Comparison of ENCODE assay signal across 19 cellular contexts in the genomic region with DNA sequence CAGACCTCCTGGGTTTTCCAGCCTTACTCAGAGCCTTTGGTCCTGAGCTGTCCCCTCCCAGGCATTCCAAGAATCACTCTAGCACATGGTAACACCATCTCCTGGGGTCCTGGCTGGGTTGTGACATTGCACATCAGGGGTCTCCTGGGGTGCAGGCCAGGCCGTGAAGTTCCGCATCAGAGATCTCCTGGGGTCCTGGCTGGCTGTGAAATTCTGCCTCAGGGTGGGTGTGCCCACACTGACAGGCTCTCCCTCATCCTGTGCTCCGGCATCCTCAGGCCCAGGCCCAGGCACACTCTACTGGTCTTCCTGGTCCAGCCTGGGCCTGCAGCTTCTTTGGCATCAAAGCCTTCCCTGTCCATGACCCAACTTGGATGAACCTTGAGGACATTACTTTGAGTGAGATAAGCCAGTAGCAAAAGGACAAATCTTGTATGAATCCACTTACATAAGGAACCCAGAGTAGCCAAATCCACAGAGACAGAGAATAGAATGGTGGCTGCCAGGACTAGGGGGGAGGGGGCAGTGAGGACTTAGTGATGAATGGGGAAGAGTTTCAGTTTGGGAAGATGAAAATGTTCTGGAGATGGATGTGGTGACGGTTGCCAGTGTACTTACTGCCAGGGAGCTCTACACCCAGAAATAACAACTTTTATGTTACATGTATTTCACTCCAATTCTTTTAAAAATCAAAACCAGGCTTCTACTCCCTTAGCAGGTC. TPM values are rescaled to one million over a fixed set of nuclear protein-coding genes. Genes with fewer than 3 reads are reported as not detected.
A peak's percentile ranks its signal among the peaks of the same experiment; 100 is the strongest.
DNase-seq lines count a peak whose midpoint lies in the region; ATAC-seq, FAIRE-seq and TF ChIP-seq lines count a peak whose summit lies in the region.
"Had no signal": no experiment of that assay in that cellular context is flagged by ENCODE, and none has a peak within 500 bp of the region (broad histone marks: within the 10 kb centered on the region; RNA-seq: fewer than 3 reads in every experiment).

No MANE protein-coding gene starts in this region.

- intact Hi-C loops in breast epithelium (cut with DNase I; ENCODE audit: low total_unique reads) = no loop called here
- intact Hi-C loops in mammary epithelial cell (cut with micrococcal nuclease) = no loop called here
- intact Hi-C loops in adrenal gland (cut with DNase I) = no loop called here

- WGBS in mammary epithelial cell (ENCODE audit: low coverage, missing lambda C conversion rate) = 89% methylated on average over 4 of the region's 4 CpGs
- 82 to 98% (median 93%) methylated on average over 4 of the region's 4 CpGs for WGBS in adrenal gland, 4 donors

- no peaks in the 10 kb centered on the region for H4K20me1 ChIP-seq in mammary epithelial cell (ENCODE audit: insufficient read depth, low read length)

- TF ChIP-seq CTCF in breast epithelium (IDR thresholded peaks at IDR 0.05) (no peak), mammary epithelial cell (conservative IDR thresholded peaks at IDR 0.05 in 1 of 2, IDR thresholded peaks at IDR 0.05 in 1 of 2; ENCODE audit: extremely low read depth in 1 of 2, insufficient read depth in 1 of 2, low read depth in 1 of 2, low read length in 2 of 2) (no peak), adrenal gland (IDR thresholded peaks at IDR 0.05) (no peak), omental fat pad (IDR thresholded peaks at IDR 0.05) (no peak)

- DNase-seq in breast epithelium (ENCODE audit: low spot score in 2 of 2) (peak; percentile 13 to 30), mammary epithelial cell (no peak), adrenal gland (peak in 4 of 7 donors; percentile 4 to 24 (median 6)), omental fat pad (ENCODE audit: low spot score) (peak; percentile 6), NCI-H1048 (lab: John Stamatoyannopoulos, UW) (no peak), RPMI8226 (no peak), RCC 7860 (ENCODE audit: low spot score) (no peak)
- DNase-seq: activated T-cell treated with anti-CD3 and anti-CD28 coated beads, Interleukin-2, amount 50 U/mL, for 24 hours; brain microvascular endothelial cell; CD4-positive, alpha-beta memory T cell; GF-D8; KG1; left lung; midbrain; OCI-M1; SIG-M5; stimulated activated CD4-positive, alpha-beta T cell treated with anti-CD3 and anti-CD28 coated beads, Interleukin-4, amount 100 ng/mL, for 4 hours; T-helper 1 cell had no signal

- no peak for FAIRE-seq in RCC 7860 (lab: Jason Lieb, UNC)
- FAIRE-seq: H1 had no signal

- no peak for TF ChIP-seq POLR2A in breast epithelium (IDR thresholded peaks at IDR 0.05)
- no peak for TF ChIP-seq POLR2A in adrenal gland (IDR thresholded peaks at IDR 0.05)

- H3K4me3 ChIP-seq in breast epithelium (no peak overlapping the region), mammary epithelial cell (replicated peaks in 1 of 3; ENCODE audit: insufficient read depth in 1 of 3, low read depth in 2 of 3, low read length in 3 of 3) (no peak overlapping the region), adrenal gland (no peak overlapping the region)
- H3K4me3 ChIP-seq: left lung had no signal

- BruUV-seq in mammary epithelial cell (replicated peaks; lab: Mats Ljungman, UMichigan) = no TSS peak

- no peaks in the 10 kb centered on the region for H3K79me2 ChIP-seq in mammary epithelial cell (ENCODE audit: insufficient read depth, low read length)

- H3K27me3 ChIP-seq in breast epithelium = no peaks in the 10 kb centered on the region
- H3K27me3 ChIP-seq in mammary epithelial cell (ENCODE audit: insufficient read depth, low read length) = no peaks in the 10 kb centered on the region
- H3K27me3 ChIP-seq in adrenal gland = no peaks in the 10 kb centered on the region
- H3K27me3 ChIP-seq: brain microvascular endothelial cell, left lung had no signal

- H3K4me1 ChIP-seq in breast epithelium (no peaks in the 10 kb centered on the region), mammary epithelial cell (ENCODE audit: insufficient read depth, low read length) (peaks cover 9% of the 10 kb centered on the region), adrenal gland (replicated peaks in 1 of 2) (peaks cover 0 to 6% of the 10 kb centered on the region in 2 donors)

- in situ Hi-C loops in mammary epithelial cell (cut with MboI; ENCODE audit: low sequenced_read_pairs in 2 of 2) = no loop called here

- H2AFZ ChIP-seq in mammary epithelial cell (ENCODE audit: low read depth, low read length) = no peak overlapping the region

- H3K36me3 ChIP-seq in breast epithelium = no peaks in the 10 kb centered on the region
- no peaks in the 10 kb centered on the region for H3K36me3 ChIP-seq in mammary epithelial cell (ENCODE audit: insufficient read depth, low read length)
- H3K36me3 ChIP-seq in adrenal gland (replicated peaks in 1 of 2) = no peaks in the 10 kb centered on the region
- H3K36me3 ChIP-seq: brain microvascular endothelial cell, left lung had no signal

- dilution Hi-C loops in mammary epithelial cell (cut with HindIII; ENCODE audit: low sequenced_read_pairs) = no loop called here

- H3K9me3 ChIP-seq in breast epithelium = no peaks in the 10 kb centered on the region
- H3K9me3 ChIP-seq in mammary epithelial cell (replicated peaks; ENCODE audit: insufficient read depth, low read length) = no peaks in the 10 kb centered on the region
- H3K9me3 ChIP-seq in adrenal gland (replicated peaks in 1 of 3) = no peaks in the 10 kb centered on the region
- H3K9me3 ChIP-seq: left lung had no signal

- CTCF ChIA-PET in mammary epithelial cell (lab: Charles Lee; ENCODE audit: low non-redundant PET) = no interaction called here

- no peak overlapping the region for H3K9ac ChIP-seq in mammary epithelial cell (ENCODE audit: insufficient read depth, low read length)

- H3K4me2 ChIP-seq in mammary epithelial cell (ENCODE audit: insufficient read depth, low read depth, low read length) = no peak overlapping the region

- no peak overlapping the region for H3K27ac ChIP-seq in breast epithelium
- H3K27ac ChIP-seq in mammary epithelial cell (ENCODE audit: insufficient read depth, low read depth, low read length) = no peak overlapping the region
- H3K27ac ChIP-seq in adrenal gland = no peak overlapping the region
- H3K27ac ChIP-seq: brain microvascular endothelial cell, left lung had no signal

- ATAC-seq in omental fat pad (ENCODE audit: low FRiP score) = no peak
- ATAC-seq: left lung had no signal

RNA-seq across cellular contexts. Expression of gene KLF13, which starts 49.1 kb away (rescaled TPM):
- total RNA-seq in breast epithelium = 10 to 100 TPM; 26.3 to 52.2 (median 28.2) TPM
- total RNA-seq in mammary epithelial cell = 10 to 100 TPM; 49.8 to 62.3 TPM
- 25.1 TPM for polyA plus RNA-seq in mammary epithelial cell
- polyA minus RNA-seq in mammary epithelial cell = 40.5 TPM
- total RNA-seq in adrenal gland = 10 to 100 TPM; 19.9 to 65.9 (median 37.8) TPM
- polyA plus RNA-seq in adrenal gland = 10 to 100 TPM; 17.3 to 33.5 (median 21.0) TPM
- 10 to 100 TPM; 49.7 to 67.5 (median 62.3) TPM for total RNA-seq in omental fat pad

Comparison
In these comparisons a context has a peak if more than half of its experiments do, and no peak if none do; other contexts are left out.
1. DNase-seq: peak in breast epithelium (2 of 2), adrenal gland (4 of 7) and omental fat pad (single experiment); none in mammary epithelial cell (single experiment), NCI-H1048 (single experiment), RPMI8226 (single experiment) and RCC 7860 (single experiment).